15 cellular contexts compared by ENCODE assay signal in genomic region chr12:48881652-48882324, GRCh38. TPM values are rescaled to one million over a fixed set of nuclear protein-coding genes. Genes with fewer than 3 reads are reported as not detected.
DNase-seq lines count a peak whose midpoint lies in the region; ATAC-seq and TF ChIP-seq lines count a peak whose summit lies in the region.
"Had no signal": no experiment of that assay in that cellular context is flagged by ENCODE, and none has a peak within 500 bp of the region (broad histone marks: within the 10 kb centered on the region; RNA-seq: fewer than 3 reads in every experiment).

No MANE protein-coding gene starts in this region.

- no peaks in the 10 kb centered on the region for H3K36me3 ChIP-seq in HUES64 (ENCODE audit: insufficient read depth, low read length)
- H3K36me3 ChIP-seq in neural progenitor cell: no peaks in the 10 kb centered on the region
- H3K36me3 ChIP-seq: colonic mucosa, spleen, WERI-Rb-1 had no signal

- CTCF ChIA-PET in AG04449 (lab: Yijun Ruan, JAX): interaction anchor here (1.2 to 16.2 kb wide), 6 partner anchors 9 to 115 kb away, joined by 3 to 852 read pairs (median 6); partner anchors contain the start of genes DDX23 and RND1

- H3K4me3 ChIP-seq in AG04449 (ENCODE audit: low read depth, low read length): peak overlapping the region; percentile 12
- H3K4me3 ChIP-seq in HUES64 (ENCODE audit: low read length): peak overlapping the region; percentile 41
- peak overlapping the region; percentile 25 for H3K4me3 ChIP-seq in epithelial cell of proximal tubule (ENCODE audit: low read depth, low read length)
- H3K4me3 ChIP-seq in neural progenitor cell: peak overlapping the region; percentile 4
- H3K4me3 ChIP-seq: colonic mucosa had no signal

- H3K27me3 Mint-ChIP-seq in neural progenitor cell (ENCODE audit: insufficient read depth, low read depth): peaks cover 16% of the 10 kb centered on the region

- WGBS in HUES64: 66% methylated on average over 9 of the region's 10 CpGs

- H3K27ac ChIP-seq in HUES64 (ENCODE audit: low read depth, low read length) (peak overlapping the region; percentile 24; the same call in 1 of the 2 replicates), neural progenitor cell (peak overlapping the region; percentile 98)
- H3K27ac ChIP-seq: colonic mucosa, spleen, WERI-Rb-1 had no signal

- DNase-seq in AG04449 (ENCODE audit: low read depth, low spot score) (no peak), epithelial cell of proximal tubule (ENCODE audit: low read depth) (no peak), neural progenitor cell (ENCODE audit: low spot score) (peak; percentile 33), NK-92 (lab: John Stamatoyannopoulos, UW; ENCODE audit: unreplicated experiment) (no peak), HuH-7 (ENCODE audit: low spot score) (no peak), NCI-H748 treated with DMSO at 0.1 percent for 48 hours (lab: John Stamatoyannopoulos, UW) (no peak)
- DNase-seq: activated T-cell treated with anti-CD3 and anti-CD28 coated beads, Interleukin-2, amount 50 U/mL, for 48 hours; colonic mucosa; glutamatergic neuron; NCI-H2227 treated with DMSO at 0.1 percent for 48 hours; spleen; WERI-Rb-1 had no signal

- peak overlapping the region; percentile 91 for H3K4me2 ChIP-seq in neural progenitor cell

- H3K9me3 Mint-ChIP-seq in neural progenitor cell: no peaks in the 10 kb centered on the region

- H4K20me1 ChIP-seq in neural progenitor cell (ENCODE audit: low read depth): no peaks in the 10 kb centered on the region

- no peaks in the 10 kb centered on the region for H3K79me2 ChIP-seq in neural progenitor cell (ENCODE audit: low read depth)

- no peaks in the 10 kb centered on the region for H3K27me3 ChIP-seq in HUES64 (ENCODE audit: insufficient read depth, low read length)
- H3K27me3 ChIP-seq in neural progenitor cell: no peaks in the 10 kb centered on the region
- H3K27me3 ChIP-seq: colonic mucosa had no signal

- TF ChIP-seq CTCF in AG04449 (IDR thresholded peaks at IDR 0.05; ENCODE audit: insufficient read depth, low read length, missing control alignments) (no peak), epithelial cell of proximal tubule (conservative IDR thresholded peaks at IDR 0.05; ENCODE audit: low read depth, low read length) (no peak), neural progenitor cell (IDR thresholded peaks at IDR 0.05) (no peak)

- POLR2A ChIA-PET in AG04449 (lab: Yijun Ruan, JAX): no interaction called here

- no peak overlapping the region for H3K9ac ChIP-seq in HUES64 (ENCODE audit: low read depth, low read length)
- H3K9ac ChIP-seq in neural progenitor cell: no peak overlapping the region

- peaks cover 46% of the 10 kb centered on the region for H3F3A ChIP-seq in neural progenitor cell (ENCODE audit: low read depth)

- H3K9me3 ChIP-seq in HUES64 (ENCODE audit: insufficient read depth, low read depth, low read length) (no peaks in the 10 kb centered on the region), neural progenitor cell (ENCODE audit: low read depth) (no peaks in the 10 kb centered on the region)
- H3K9me3 ChIP-seq: colonic mucosa, spleen had no signal

- H2AFZ ChIP-seq in neural progenitor cell (replicated peaks): peak overlapping the region; percentile 60

- H3K4me3 Mint-ChIP-seq in neural progenitor cell: peak overlapping the region; percentile 60
- H3K4me3 Mint-ChIP-seq: B cell had no signal

- no peaks in the 10 kb centered on the region for H3K36me3 Mint-ChIP-seq in neural progenitor cell

- H3K4me1 Mint-ChIP-seq in neural progenitor cell: peaks cover 55% of the 10 kb centered on the region

- H3K27ac Mint-ChIP-seq in neural progenitor cell: peak overlapping the region; percentile 100
- H3K27ac Mint-ChIP-seq: B cell had no signal

- H3K4me1 ChIP-seq in HUES64 (ENCODE audit: insufficient read depth, low read length) (peaks cover 32% of the 10 kb centered on the region), neural progenitor cell (peaks cover 51% of the 10 kb centered on the region)
- H3K4me1 ChIP-seq: colonic mucosa had no signal

- no peak for ATAC-seq in HG03378 (IDR thresholded peaks at IDR 0.05; ENCODE audit: unreplicated experiment)

RNA-seq across cellular contexts. Expression of gene RND1, which starts 16.1 kb away (rescaled TPM):
- 10.6 TPM for polyA plus RNA-seq in HUES64 (2013, experiment 1 of 2)
- polyA plus RNA-seq in HUES64 (2013, experiment 2 of 2): 9.4 TPM
- total RNA-seq in epithelial cell of proximal tubule: 3.3 and 8.9 TPM in 2 replicates
- 9.8 and 16.7 TPM in 2 replicates for total RNA-seq in neural progenitor cell (ENCODE audit: low replicate concordance)

RNA-seq across cellular contexts. Expression of gene DDX23, which starts 29.8 kb away (rescaled TPM):
- polyA plus RNA-seq in HUES64 (2013, experiment 1 of 2): 62.0 TPM
- 57.4 TPM for polyA plus RNA-seq in HUES64 (2013, experiment 2 of 2)
- total RNA-seq in epithelial cell of proximal tubule: 84.0 and 90.8 TPM in 2 replicates
- total RNA-seq in neural progenitor cell (ENCODE audit: low replicate concordance): 95.6 and 109 TPM in 2 replicates

RNA-seq across cellular contexts. Expression of gene FKBP11, which starts 43.5 kb away (rescaled TPM):
- polyA plus RNA-seq in HUES64 (2013, experiment 1 of 2): 25.8 TPM
- polyA plus RNA-seq in HUES64 (2013, experiment 2 of 2): 17.8 TPM
- 21.0 and 21.8 TPM in 2 replicates for total RNA-seq in epithelial cell of proximal tubule
- 12.6 and 18.2 TPM in 2 replicates for total RNA-seq in neural progenitor cell (ENCODE audit: low replicate concordance)
